Comparison of ENCODE assay signal across 20 cellular contexts in genomic region chr22:23284504-23285033, GRCh38.
"Had no signal": no experiment of that assay in that cellular context is flagged by ENCODE, and none has a peak within 500 bp of the region (broad histone marks: within the 10 kb centered on the region; RNA-seq: fewer than 3 reads in every experiment).

No MANE protein-coding gene starts in this region.

- H3K27me3 Mint-ChIP-seq: activated T-cell treated with anti-CD3 and anti-CD28 coated beads, Interleukin-2, amount 50 U/mL, for 24 hours; activated T-helper 17 cell treated with anti-CD3 and anti-CD28 coated beads, Interleukin-2, amount 50 U/mL, for 72 hours; T-cell had no signal

- H3K27ac Mint-ChIP-seq: activated T-cell treated with anti-CD3 and anti-CD28 coated beads, Interleukin-2, amount 50 U/mL, for 24 hours; activated T-helper 17 cell treated with anti-CD3 and anti-CD28 coated beads, Interleukin-2, amount 50 U/mL, for 72 hours; nephron progenitor cell; T-cell had no signal

- H3K36me3 ChIP-seq: gastrocnemius medialis had no signal

- H3K4me3 Mint-ChIP-seq: activated T-cell treated with anti-CD3 and anti-CD28 coated beads, Interleukin-2, amount 50 U/mL, for 24 hours; activated T-helper 17 cell treated with anti-CD3 and anti-CD28 coated beads, Interleukin-2, amount 50 U/mL, for 72 hours; nephron progenitor cell; T-cell had no signal

- H3K27ac ChIP-seq: gastrocnemius medialis, WERI-Rb-1 had no signal

- H3K27me3 ChIP-seq: gastrocnemius medialis, heart left ventricle had no signal

- H3K4me2 ChIP-seq: smooth muscle cell had no signal

- ATAC-seq: activated T-helper 17 cell treated with anti-CD3 and anti-CD28 coated beads, Interleukin-2, amount 50 U/mL, for 72 hours; esophagus mucosa; gastrocnemius medialis; heart left ventricle; SK-N-SH treated with all-trans-retinoic acid at 6 μM for 48 hours; T-cell had no signal

- H3K9me3 Mint-ChIP-seq: activated T-cell treated with anti-CD3 and anti-CD28 coated beads, Interleukin-2, amount 50 U/mL, for 24 hours; activated T-helper 17 cell treated with anti-CD3 and anti-CD28 coated beads, Interleukin-2, amount 50 U/mL, for 72 hours; nephron progenitor cell; T-cell had no signal

- H3K4me3 ChIP-seq: gastrocnemius medialis, heart left ventricle, smooth muscle cell had no signal

- H3K9me3 ChIP-seq: gastrocnemius medialis, heart left ventricle had no signal

- DNase-seq: activated CD4-positive, alpha-beta T cell treated with anti-CD3 and anti-CD28 coated beads for 1 hour; activated CD4-positive, alpha-beta T cell treated with anti-CD3 and anti-CD28 coated beads, Interleukin-2, amount 50 U/mL, for 1 hour; activated naive CD4-positive, alpha-beta T cell treated with Interleukin-2 at 50 U/mL for 16 hours; activated T-cell treated with anti-CD3 and anti-CD28 coated beads, Interleukin-2, amount 50 U/mL, for 24 hours; amygdala; dermis blood vessel endothelial cell; effector memory CD4-positive, alpha-beta T cell; gastrocnemius medialis; heart left ventricle; mesenchymal stem cell; nephron progenitor cell; occipital lobe; stimulated activated CD4-positive, alpha-beta T cell treated with anti-CD3 and anti-CD28 coated beads, Interleukin-15, amount 100 ng/mL, for 24 hours; stimulated activated naive CD4-positive, alpha-beta T cell; T-cell; WERI-Rb-1 had no signal

- H3K4me1 ChIP-seq: gastrocnemius medialis had no signal

- H3K4me1 Mint-ChIP-seq: activated T-helper 17 cell treated with anti-CD3 and anti-CD28 coated beads, Interleukin-2, amount 50 U/mL, for 72 hours; nephron progenitor cell had no signal
